ENCODE assay signal across 13 cellular contexts in genomic region chr16:82082543-82083244, GRCh38. TPM values are rescaled to one million over a fixed set of nuclear protein-coding genes. Genes with fewer than 3 reads are reported as not detected.
DNase-seq lines count a peak whose midpoint lies in the region; ATAC-seq and TF ChIP-seq lines count a peak whose summit lies in the region.
"Had no signal": no experiment of that assay in that cellular context is flagged by ENCODE, and none has a peak within 500 bp of the region (broad histone marks: within the 10 kb centered on the region; RNA-seq: fewer than 3 reads in every experiment).

No MANE protein-coding gene starts in this region.

- H3K4me1 ChIP-seq in OCI-LY7 (ENCODE audit: insufficient read depth, low read length, poor library complexity, severe bottlenecking), result no peaks in the 10 kb centered on the region

- H3K4me3 ChIP-seq in epithelial cell of esophagus (ENCODE audit: low read length) (no peak overlapping the region), OCI-LY7 (ENCODE audit: low read depth, low read length, poor library complexity, severe bottlenecking) (no peak overlapping the region)
- H3K4me3 ChIP-seq: SK-N-MC had no signal

- no peaks in the 10 kb centered on the region for H3K79me2 ChIP-seq in OCI-LY7 (ENCODE audit: insufficient read depth, low read depth, low read length)

- in situ Hi-C loops in ACHN (cut with HindIII; ENCODE audit: low pct_ligation_motif_present, low pct_unique_long_range_greater_than_20kb, low sequenced_read_pairs), result no loop called here

- intact Hi-C loops in OCI-LY7 (cut with micrococcal nuclease; ENCODE audit: unreplicated experiment), result no loop called here

- TF ChIP-seq CTCF in epithelial cell of esophagus (IDR thresholded peaks at IDR 0.05; ENCODE audit: insufficient read depth, low read depth, low read length, missing control alignments) (no peak), OCI-LY7 (conservative IDR thresholded peaks at IDR 0.05; ENCODE audit: low read length) (no peak)

- H4K20me1 ChIP-seq in OCI-LY7 (ENCODE audit: insufficient read depth, low read length), result no peaks in the 10 kb centered on the region

- H3K9me3 ChIP-seq in OCI-LY7 (ENCODE audit: low read length), result no peaks in the 10 kb centered on the region

- ATAC-seq in GM19463 (IDR thresholded peaks at IDR 0.05; ENCODE audit: unreplicated experiment), result peak; percentile 91
- ATAC-seq in HG02885 (IDR thresholded peaks at IDR 0.05; ENCODE audit: poor library complexity, unreplicated experiment), result no peak

- no peak overlapping the region for H3K4me2 ChIP-seq in OCI-LY7 (ENCODE audit: low read length)

- CTCF ChIA-PET in OCI-LY7 (lab: Charles Lee; ENCODE audit: unreplicated experiment), result no interaction called here

- H2AFZ ChIP-seq in OCI-LY7 (ENCODE audit: low read length), result no peak overlapping the region

- DNase-seq in ACHN (peak; percentile 50), LHCN-M2 (ENCODE audit: low read depth) (peak; percentile 83), epithelial cell of esophagus (ENCODE audit: low read depth) (peak; percentile 65), substantia nigra (lab: John Stamatoyannopoulos, UW) (no peak), OCI-LY7 (ENCODE audit: low spot score) (no peak)
- DNase-seq in stimulated activated CD4-positive, alpha-beta T cell treated with anti-CD3 and anti-CD28 coated beads, Interleukin-2, amount 100 ng/mL, for 48 hours, result no peak
- DNase-seq: activated gamma-delta T cell; CD8-positive, alpha-beta memory T cell; foreskin melanocyte had no signal

- no TSS peak for BruUV-seq in OCI-LY7 (replicated peaks; lab: Mats Ljungman, UMichigan)

- POLR2A ChIA-PET in OCI-LY7 (lab: Charles Lee), result interaction anchor here (0.5 kb wide), 1 partner anchor 749 kb away, joined by 4 read pairs; no protein-coding TSS in a partner anchor

- no peaks in the 10 kb centered on the region for H3K36me3 ChIP-seq in OCI-LY7 (ENCODE audit: insufficient read depth, low read length)

- H3K27ac ChIP-seq in substantia nigra (ENCODE audit: low read depth, low read length, poor library complexity, severe bottlenecking) (no peak overlapping the region), OCI-LY7 (ENCODE audit: low read depth, low read length, poor library complexity, severe bottlenecking) (no peak overlapping the region)
- H3K27ac ChIP-seq: SK-N-MC had no signal

- no peaks in the 10 kb centered on the region for H3K9me2 ChIP-seq in OCI-LY7 (ENCODE audit: insufficient read depth, low read length)

RNA-seq across cellular contexts. Expression of gene HSD17B2, which starts 47.6 kb away (rescaled TPM):
- total RNA-seq in LHCN-M2 (2014; rRNA removed), result 3.0 and 6.5 TPM in 2 replicates
- polyA plus RNA-seq in LHCN-M2 (2012), result 1.5 TPM
- total RNA-seq in OCI-LY7 (2014; rRNA removed; shearing (Covaris generic)), result not detected in 2 replicates
- not detected in 2 replicates for total RNA-seq in OCI-LY7 (2022)
- total RNA-seq: CD8-positive, alpha-beta memory T cell had no signal
- polyA plus RNA-seq: neural cell had no signal

Comparison
In these comparisons a context has a peak if more than half of its experiments do, and no peak if none do; other contexts are left out.
1. DNase-seq: peak in ACHN (single experiment), LHCN-M2 (single experiment) and epithelial cell of esophagus (single experiment); none in substantia nigra (0 of 49), stimulated activated CD4-positive, alpha-beta T cell treated with anti-CD3 and anti-CD28 coated beads, Interleukin-2, amount 100 ng/mL, for 48 hours (0 of 2) and OCI-LY7 (single experiment).